In the genomic region with DNA sequence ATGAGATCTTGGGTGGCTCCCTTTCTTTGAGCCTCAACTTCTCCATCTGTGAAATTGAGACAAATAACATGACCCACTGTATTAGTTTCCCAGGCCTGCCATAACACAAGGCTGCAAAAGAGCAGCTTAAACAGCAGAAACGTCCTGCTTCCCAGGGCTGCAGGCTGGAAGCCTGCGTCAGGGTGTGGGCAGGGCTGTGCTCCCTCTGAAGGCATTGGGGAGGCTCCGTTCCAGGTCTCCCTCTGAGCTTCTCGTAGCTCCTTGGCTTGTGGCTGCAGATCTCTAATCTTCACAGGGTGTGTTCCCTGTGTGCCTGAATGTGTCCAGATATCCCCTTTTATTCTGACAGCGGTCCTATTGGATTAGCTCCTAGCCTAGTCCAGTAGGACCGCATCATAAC, we compare ENCODE assay signal across 3 cellular contexts.
TF ChIP-seq lines count a peak whose summit lies in the region.

No MANE protein-coding gene starts in this region.

TF ChIP-seq in K562, 482 proteins besides CTCF, POLR2A, EP300 and RAD21:
- TF ChIP-seq CEBPG (CRISPR knock-in tag; IDR thresholded peaks at IDR 0.05) (no peak), CEBPG (tag; conservative IDR thresholded peaks at IDR 0.05 in 1 of 2, IDR thresholded peaks at IDR 0.05 in 1 of 2) (no peak), TCFL5 (CRISPR knock-in tag; conservative IDR thresholded peaks at IDR 0.05) (no peak), ZZZ3 (IDR thresholded peaks at IDR 0.05) (no peak), CLOCK (CRISPR knock-in tag; IDR thresholded peaks at IDR 0.05; ENCODE audit: borderline replicate concordance) (no peak), E2F3 (CRISPR knock-in tag; IDR thresholded peaks at IDR 0.05) (no peak), SNRNP70 (optimal IDR thresholded peaks at IDR 0.05; ENCODE audit: low read depth, low read length) (no peak)

TF ChIP-seq in H1, 55 proteins besides CTCF, POLR2A, EP300 and RAD21 (continues in another document):
- TF ChIP-seq RXRA (IDR thresholded peaks at IDR 0.05; ENCODE audit: insufficient read depth, low read depth, low read length) = no peak
- no peak for TF ChIP-seq BRCA1 (IDR thresholded peaks at IDR 0.05; ENCODE audit: low read depth, low read length)
- TF ChIP-seq CHD1 (IDR thresholded peaks at IDR 0.05; ENCODE audit: low read depth, low read length) = no peak
- TF ChIP-seq GTF2F1 (IDR thresholded peaks at IDR 0.05; ENCODE audit: borderline replicate concordance, low read depth, low read length) = no peak
- no peak for TF ChIP-seq GABPA (IDR thresholded peaks at IDR 0.05; ENCODE audit: borderline replicate concordance, insufficient read depth, low read length)
- TF ChIP-seq TAF1 (IDR thresholded peaks at IDR 0.05; ENCODE audit: low read depth, low read length) = no peak
- TF ChIP-seq, protein P1, sequence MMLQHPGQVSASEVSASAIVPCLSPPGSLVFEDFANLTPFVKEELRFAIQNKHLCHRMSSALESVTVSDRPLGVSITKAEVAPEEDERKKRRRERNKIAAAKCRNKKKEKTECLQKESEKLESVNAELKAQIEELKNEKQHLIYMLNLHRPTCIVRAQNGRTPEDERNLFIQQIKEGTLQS (IDR thresholded peaks at IDR 0.05; ENCODE audit: insufficient read depth, low read depth, low read length) = no peak
- no peak for TF ChIP-seq BCL11A (IDR thresholded peaks at IDR 0.05; ENCODE audit: low read depth in 2 of 2, low read length in 2 of 2)
- no peak for TF ChIP-seq HDAC2 (IDR thresholded peaks at IDR 0.05; ENCODE audit: borderline replicate concordance in 1 of 2, low read depth in 2 of 2, low read length in 2 of 2)
- TF ChIP-seq EZH2 (IDR thresholded peaks at IDR 0.05; ENCODE audit: low read depth, low read length, severe bottlenecking) = no peak
- no peak for TF ChIP-seq SRF (IDR thresholded peaks at IDR 0.05; ENCODE audit: low read depth, low read length)
- no peak for TF ChIP-seq MAX (IDR thresholded peaks at IDR 0.05)
- no peak for TF ChIP-seq SP4 (IDR thresholded peaks at IDR 0.05; ENCODE audit: low read length)
- TF ChIP-seq CEBPB (IDR thresholded peaks at IDR 0.05; ENCODE audit: low read depth, low read length) = no peak
- TF ChIP-seq JUN (IDR thresholded peaks at IDR 0.05; ENCODE audit: low read depth, low read length) = no peak

TF ChIP-seq in neural cell, 6 proteins besides CTCF, POLR2A, EP300 and RAD21:
- TF ChIP-seq, protein P2, sequence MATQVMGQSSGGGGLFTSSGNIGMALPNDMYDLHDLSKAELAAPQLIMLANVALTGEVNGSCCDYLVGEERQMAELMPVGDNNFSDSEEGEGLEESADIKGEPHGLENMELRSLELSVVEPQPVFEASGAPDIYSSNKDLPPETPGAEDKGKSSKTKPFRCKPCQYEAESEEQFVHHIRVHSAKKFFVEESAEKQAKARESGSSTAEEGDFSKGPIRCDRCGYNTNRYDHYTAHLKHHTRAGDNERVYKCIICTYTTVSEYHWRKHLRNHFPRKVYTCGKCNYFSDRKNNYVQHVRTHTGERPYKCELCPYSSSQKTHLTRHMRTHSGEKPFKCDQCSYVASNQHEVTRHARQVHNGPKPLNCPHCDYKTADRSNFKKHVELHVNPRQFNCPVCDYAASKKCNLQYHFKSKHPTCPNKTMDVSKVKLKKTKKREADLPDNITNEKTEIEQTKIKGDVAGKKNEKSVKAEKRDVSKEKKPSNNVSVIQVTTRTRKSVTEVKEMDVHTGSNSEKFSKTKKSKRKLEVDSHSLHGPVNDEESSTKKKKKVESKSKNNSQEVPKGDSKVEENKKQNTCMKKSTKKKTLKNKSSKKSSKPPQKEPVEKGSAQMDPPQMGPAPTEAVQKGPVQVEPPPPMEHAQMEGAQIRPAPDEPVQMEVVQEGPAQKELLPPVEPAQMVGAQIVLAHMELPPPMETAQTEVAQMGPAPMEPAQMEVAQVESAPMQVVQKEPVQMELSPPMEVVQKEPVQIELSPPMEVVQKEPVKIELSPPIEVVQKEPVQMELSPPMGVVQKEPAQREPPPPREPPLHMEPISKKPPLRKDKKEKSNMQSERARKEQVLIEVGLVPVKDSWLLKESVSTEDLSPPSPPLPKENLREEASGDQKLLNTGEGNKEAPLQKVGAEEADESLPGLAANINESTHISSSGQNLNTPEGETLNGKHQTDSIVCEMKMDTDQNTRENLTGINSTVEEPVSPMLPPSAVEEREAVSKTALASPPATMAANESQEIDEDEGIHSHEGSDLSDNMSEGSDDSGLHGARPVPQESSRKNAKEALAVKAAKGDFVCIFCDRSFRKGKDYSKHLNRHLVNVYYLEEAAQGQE (IDR thresholded peaks at IDR 0.05; ENCODE audit: borderline replicate concordance) = no peak
- TF ChIP-seq TAF1 (IDR thresholded peaks at IDR 0.05; ENCODE audit: low read depth) (no peak), MXI1 (conservative IDR thresholded peaks at IDR 0.05; ENCODE audit: poor library complexity, severe bottlenecking) (no peak), SMC3 (conservative IDR thresholded peaks at IDR 0.05; ENCODE audit: poor library complexity) (no peak), EZH2 (IDR thresholded peaks at IDR 0.05; ENCODE audit: borderline replicate concordance, insufficient read depth, low read length, poor library complexity, severe bottlenecking) (no peak)
